Comparison of ENCODE assay signal across 12 cellular contexts in the genomic region with DNA sequence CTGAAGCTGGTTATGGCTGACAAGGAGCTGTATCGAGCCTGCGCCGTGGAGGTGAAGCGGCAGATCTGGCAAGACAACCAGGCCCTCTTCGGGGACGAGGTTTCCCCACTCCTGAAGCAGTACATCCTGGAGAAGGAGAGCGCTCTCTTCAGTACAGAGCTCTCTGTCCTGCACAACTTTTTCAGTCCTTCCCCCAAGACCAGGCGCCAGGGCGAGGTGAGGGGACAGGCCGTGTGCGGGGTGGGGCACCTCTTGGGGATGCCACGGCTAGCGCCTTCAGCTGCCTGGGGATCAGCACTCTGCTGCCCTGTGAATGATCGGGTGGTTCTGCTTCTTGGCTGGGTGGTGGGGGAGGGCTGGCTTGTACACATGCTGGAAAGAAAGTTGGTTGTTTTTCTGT. TPM values are rescaled to one million over a fixed set of nuclear protein-coding genes. Genes with fewer than 3 reads are reported as not detected.
DNase-seq lines count a peak whose midpoint lies in the region; ATAC-seq, FAIRE-seq and TF ChIP-seq lines count a peak whose summit lies in the region.
"Had no signal": no experiment of that assay in that cellular context is flagged by ENCODE, and none has a peak within 500 bp of the region (broad histone marks: within the 10 kb centered on the region; RNA-seq: fewer than 3 reads in every experiment).

No MANE protein-coding gene starts in this region.

- H3K79me2 ChIP-seq in GM23248 (ENCODE audit: insufficient read depth) = peaks cover 41% of the 10 kb centered on the region

- TF ChIP-seq POLR2A in A549 (IDR thresholded peaks at IDR 0.05; ENCODE audit: low read length) = no peak

- H3K9me2 ChIP-seq in GM23248 (ENCODE audit: insufficient read depth) = no peaks in the 10 kb centered on the region

- no peak overlapping the region for H3K9ac ChIP-seq in GM23248

- H3K27ac Mint-ChIP-seq in activated CD8-positive, alpha-beta T cell treated with anti-CD3 and anti-CD28 coated beads for 36 hours = no peak overlapping the region
- H3K27ac Mint-ChIP-seq in immature natural killer cell = peak overlapping the region in 2 of 6 donors; percentile 18 to 45

- H3K27ac ChIP-seq in A549 (no peak overlapping the region), GM23248 (no peak overlapping the region), caudate nucleus (ENCODE audit: low read depth, low read length) (no peak overlapping the region)

- H3K27me3 ChIP-seq in GM23248 (replicated peaks; ENCODE audit: insufficient read depth) = no peaks in the 10 kb centered on the region

- CTCF ChIA-PET in A549 (lab: Yijun Ruan, JAX) = interaction anchor here (1.0 to 17.1 kb wide), 7 partner anchors 9 to 45 kb away, joined by 3 to 236 read pairs (median 4); partner anchors contain the start of genes NRARP, TOR4A and TUBB4B
- CTCF ChIA-PET in activated CD8-positive, alpha-beta T cell treated with anti-CD3 and anti-CD28 coated beads for 36 hours (lab: Charles Lee) = interaction anchor here (1.0 to 1.5 kb wide), 6 partner anchors 16 to 210 kb away, joined by 3 to 13 read pairs (median 3); no protein-coding TSS in a partner anchor

- POLR2A ChIA-PET in A549 (lab: Yijun Ruan, JAX) = interaction anchor here (0.8 to 4.7 kb wide), 5 partner anchors 11 to 127 kb away, joined by 3 to 97 read pairs (median 3); partner anchors contain the start of gene TUBB4B
- POLR2A ChIA-PET in activated CD8-positive, alpha-beta T cell treated with anti-CD3 and anti-CD28 coated beads for 36 hours (lab: Charles Lee) = interaction anchor here (7.2 kb wide), 1 partner anchor 16 kb away, joined by 113 read pairs; the partner anchor contains the start of gene TUBB4B

- H3K9me3 ChIP-seq in A549 = no peaks in the 10 kb centered on the region
- no peaks in the 10 kb centered on the region for H3K9me3 ChIP-seq in GM23248 (ENCODE audit: low read depth)

- in situ Hi-C loops in GM23248 (cut with MboI) = no loop called here

- DNase-seq in A549 (ENCODE audit: low read depth in 1 of 2, low spot score in 1 of 2) = no peak
- no peak for DNase-seq in GM23248
- no peak for DNase-seq in activated CD8-positive, alpha-beta T cell treated with anti-CD3 and anti-CD28 coated beads for 36 hours
- DNase-seq in immature natural killer cell = no peak
- no peak for DNase-seq in cerebellar cortex (ENCODE audit: low spot score)
- no peak for DNase-seq in caudate nucleus (lab: John Stamatoyannopoulos, UW)
- DNase-seq in left colon = no peak
- no peak for DNase-seq in cerebellum (ENCODE audit: low spot score)
- DNase-seq: DMS79 treated with DMSO at 0.1 percent for 48 hours; stimulated activated CD4-positive, alpha-beta T cell treated with anti-CD3 and anti-CD28 coated beads, Interleukin-2, amount 100 ng/mL, for 24 hours had no signal

- TF ChIP-seq EP300 in A549 (IDR thresholded peaks at IDR 0.05) = no peak

- peaks cover 14% of the 10 kb centered on the region for H3K4me1 Mint-ChIP-seq in activated CD8-positive, alpha-beta T cell treated with anti-CD3 and anti-CD28 coated beads for 36 hours (ENCODE audit: low read depth)
- peaks cover 15 to 24% of the 10 kb centered on the region in 2 donors for H3K4me1 Mint-ChIP-seq in immature natural killer cell

- H2AFZ ChIP-seq in GM23248 = no peak overlapping the region

- H3K27me3 Mint-ChIP-seq in activated CD8-positive, alpha-beta T cell treated with anti-CD3 and anti-CD28 coated beads for 36 hours = no peaks in the 10 kb centered on the region
- H3K27me3 Mint-ChIP-seq in immature natural killer cell (ENCODE audit: low read depth in 3 of 3) = peaks cover 0 to 6% (median 4%) of the 10 kb centered on the region in 3 donors

- 88% methylated on average over 12 of the region's 14 CpGs for WGBS in A549 (ENCODE audit: missing lambda C conversion rate)
- WGBS in GM23248 (ENCODE audit: low coverage in 1 of 2, low lambda C conversion rate in 2 of 2, missing lambda C conversion rate in 2 of 2), 2 experiments = 92 to 93% methylated on average over 14 of the region's 14 CpGs

- H3K36me3 ChIP-seq in GM23248 (ENCODE audit: low read depth) = no peaks in the 10 kb centered on the region; the same call in 1 of the 2 replicates

- H3F3A ChIP-seq in GM23248 (ENCODE audit: insufficient read depth) = no peaks in the 10 kb centered on the region

- H3K4me3 ChIP-seq in A549 = no peak overlapping the region; the same call in 2 of the 3 replicates
- H3K4me3 ChIP-seq in GM23248 = peak overlapping the region; percentile 92

- no peak for ATAC-seq in A549
- ATAC-seq in activated CD8-positive, alpha-beta T cell treated with anti-CD3 and anti-CD28 coated beads for 36 hours = no peak
- no peak for ATAC-seq in left colon

- no peak for FAIRE-seq in A549 (lab: Jason Lieb, UNC)

- H3K4me1 ChIP-seq in A549 (peaks cover 20% of the 10 kb centered on the region), GM23248 (ENCODE audit: insufficient read depth) (0 out of 2 replicates have a peak, but pooled peaks cover 3% of the 10 kb centered on the region)

- H3K4me2 ChIP-seq in A549 (peak overlapping the region; percentile 100), GM23248 (ENCODE audit: unreplicated experiment) (peak overlapping the region; percentile 83)

- H3K36me3 Mint-ChIP-seq in activated CD8-positive, alpha-beta T cell treated with anti-CD3 and anti-CD28 coated beads for 36 hours (ENCODE audit: low read depth) = peaks cover 14% of the 10 kb centered on the region
- peaks cover 0 to 6% (median 0%) of the 10 kb centered on the region in 3 donors for H3K36me3 Mint-ChIP-seq in immature natural killer cell

- no peak for TF ChIP-seq RAD21 in A549 (conservative IDR thresholded peaks at IDR 0.05 in 1 of 2, IDR thresholded peaks at IDR 0.05 in 1 of 2)

- peak overlapping the region; percentile 83 for H3K4me3 Mint-ChIP-seq in activated CD8-positive, alpha-beta T cell treated with anti-CD3 and anti-CD28 coated beads for 36 hours
- peak overlapping the region; percentile 57 to 92 (median 83) for H3K4me3 Mint-ChIP-seq in immature natural killer cell

- H3K9me3 Mint-ChIP-seq in activated CD8-positive, alpha-beta T cell treated with anti-CD3 and anti-CD28 coated beads for 36 hours = no peaks in the 10 kb centered on the region
- H3K9me3 Mint-ChIP-seq in immature natural killer cell = peaks cover 0 to 2% (median 0%) of the 10 kb centered on the region in 6 donors

- intact Hi-C loops in activated CD8-positive, alpha-beta T cell treated with anti-CD3 and anti-CD28 coated beads for 36 hours (cut with micrococcal nuclease) = no loop called here
- intact Hi-C loops in left colon (cut with DNase I, micrococcal nuclease) = no loop called here

- no peaks in the 10 kb centered on the region for H4K20me1 ChIP-seq in GM23248 (ENCODE audit: insufficient read depth)

- no peak for TF ChIP-seq CTCF in A549 (IDR thresholded peaks at IDR 0.05)
- no peak for TF ChIP-seq CTCF in activated CD8-positive, alpha-beta T cell treated with anti-CD3 and anti-CD28 coated beads for 36 hours (IDR thresholded peaks at IDR 0.05)

RNA-seq across cellular contexts. Expression of gene NELFB, which starts 1.7 kb away (rescaled TPM):
- 31.8 and 33.8 TPM in 2 replicates for polyA plus RNA-seq in A549 (2011; rRNA removed)
- polyA plus RNA-seq in A549 (2012; cell fraction: cytosol; rRNA removed) = 81.9 and 98.3 TPM in 2 replicates
- polyA plus RNA-seq in A549 (2012; cell fraction: nucleus; rRNA removed) = 92.5 and 112 TPM in 2 replicates
- polyA plus RNA-seq in A549 (2017; fragmentation: RNase III; extraction: RNeasy Plus Mini Kit Qiagen cat#74134 plus additional on column Dnase treatment) = 44.4 to 46.3 TPM (median 45.3 TPM) in 3 replicates
- polyA minus RNA-seq in A549 (2011; rRNA and poly(A)+ RNA removed) = 23.6 and 32.9 TPM in 2 replicates
- total RNA-seq in GM23248 (2014; rRNA removed; shearing (Covaris generic)) = 65.0 and 69.6 TPM in 2 replicates
- polyA plus RNA-seq in GM23248 (2016; fragmentation: Nextera tagmentation; extraction: Ambion mirVana) = 34.4 and 38.5 TPM in 2 replicates
- total RNA-seq in activated CD8-positive, alpha-beta T cell treated with anti-CD3 and anti-CD28 coated beads for 36 hours = 10 to 100 TPM; 50.9 to 54.3 TPM
- 10 to 100 TPM; 25.0 to 36.8 (median 34.6) TPM for polyA plus RNA-seq in immature natural killer cell
- total RNA-seq in left colon = 10 to 100 TPM; 61.6 to 70.3 TPM
- 27.1 TPM for total RNA-seq in cerebellum

RNA-seq across cellular contexts. Expression of gene STPG3, which starts 5.8 kb away (rescaled TPM):
- polyA plus RNA-seq in A549 (2011; rRNA removed) (not detected in 2 replicates), A549 (2017; fragmentation: RNase III; extraction: RNeasy Plus Mini Kit Qiagen cat#74134 plus additional on column Dnase treatment) (not detected in 3 replicates), GM23248 (2016; fragmentation: Nextera tagmentation; extraction: Ambion mirVana) (not detected in 2 replicates), immature natural killer cell (not detected)
- not detected in 2 replicates for polyA plus RNA-seq in A549 (2012; cell fraction: cytosol; rRNA removed)
- not detected in 2 replicates for polyA plus RNA-seq in A549 (2012; cell fraction: nucleus; rRNA removed)
- polyA minus RNA-seq in A549 (2011; rRNA and poly(A)+ RNA removed) = not detected in 2 replicates
- not detected in 2 replicates for total RNA-seq in GM23248 (2014; rRNA removed; shearing (Covaris generic))
- total RNA-seq in activated CD8-positive, alpha-beta T cell treated with anti-CD3 and anti-CD28 coated beads for 36 hours = not detected
- total RNA-seq in left colon (not detected), cerebellum (not detected)
- total RNA-seq: myocyte, ureter had no signal

RNA-seq across cellular contexts. Expression of gene TUBB4B, which starts 15.8 kb away (rescaled TPM):
- polyA plus RNA-seq in A549 (2011; rRNA removed) (256 and 268 TPM in 2 replicates), A549 (2017; fragmentation: RNase III; extraction: RNeasy Plus Mini Kit Qiagen cat#74134 plus additional on column Dnase treatment) (646 to 795 TPM (median 671 TPM) in 3 replicates), GM23248 (2016; fragmentation: Nextera tagmentation; extraction: Ambion mirVana) (373 and 391 TPM in 2 replicates), immature natural killer cell (10 to 100 TPM; 60.8 to 98.2 (median 71.9) TPM)
- polyA plus RNA-seq in A549 (2012; cell fraction: cytosol; rRNA removed) = 1,090 and 1,227 TPM in 2 replicates
- 1,168 and 1,626 TPM in 2 replicates for polyA plus RNA-seq in A549 (2012; cell fraction: nucleus; rRNA removed)
- 286 and 296 TPM in 2 replicates for polyA minus RNA-seq in A549 (2011; rRNA and poly(A)+ RNA removed)
- total RNA-seq in GM23248 (2014; rRNA removed; shearing (Covaris generic)) = 148 and 159 TPM in 2 replicates
- total RNA-seq in activated CD8-positive, alpha-beta T cell treated with anti-CD3 and anti-CD28 coated beads for 36 hours = 100 to 1,000 TPM; 228 to 230 TPM
- total RNA-seq in left colon (100 to 1,000 TPM; 353 to 486 TPM), cerebellum (62.8 TPM)

RNA-seq across cellular contexts. Expression of gene TOR4A, which starts 20.7 kb away (rescaled TPM):
- 8.7 and 9.8 TPM in 2 replicates for polyA plus RNA-seq in A549 (2011; rRNA removed)
- 10.9 and 17.9 TPM in 2 replicates for polyA plus RNA-seq in A549 (2012; cell fraction: cytosol; rRNA removed)
- polyA plus RNA-seq in A549 (2012; cell fraction: nucleus; rRNA removed) = 23.3 and 38.1 TPM in 2 replicates
- polyA plus RNA-seq in A549 (2017; fragmentation: RNase III; extraction: RNeasy Plus Mini Kit Qiagen cat#74134 plus additional on column Dnase treatment) = 15.6 to 18.6 TPM (median 17.5 TPM) in 3 replicates
- 7.4 and 10.4 TPM in 2 replicates for polyA minus RNA-seq in A549 (2011; rRNA and poly(A)+ RNA removed)
- total RNA-seq in GM23248 (2014; rRNA removed; shearing (Covaris generic)) = 25.8 and 29.6 TPM in 2 replicates
- polyA plus RNA-seq in GM23248 (2016; fragmentation: Nextera tagmentation; extraction: Ambion mirVana) = 4.1 and 5.0 TPM in 2 replicates
- 1 to 10 TPM; 2.9 to 3.0 TPM for total RNA-seq in activated CD8-positive, alpha-beta T cell treated with anti-CD3 and anti-CD28 coated beads for 36 hours
- 10 to 100 TPM in 1 of 3 donors, 1 to 10 TPM in 2; 4.9 to 13.9 (median 7.2) TPM for polyA plus RNA-seq in immature natural killer cell
- 10 to 100 TPM; 59.3 to 60.8 TPM for total RNA-seq in left colon
- total RNA-seq in cerebellum = 0.91 TPM

RNA-seq across cellular contexts. Expression of gene SLC34A3, which starts 26.1 kb away (rescaled TPM):
- polyA plus RNA-seq in A549 (2011; rRNA removed) (not detected in 2 replicates), A549 (2017; fragmentation: RNase III; extraction: RNeasy Plus Mini Kit Qiagen cat#74134 plus additional on column Dnase treatment) (0.04 to 0.05 TPM (median 0.05 TPM) in 3 replicates), GM23248 (2016; fragmentation: Nextera tagmentation; extraction: Ambion mirVana) (not detected in 2 replicates), immature natural killer cell (not detected)
- 0.04 TPM in 2 replicates for polyA plus RNA-seq in A549 (2012; cell fraction: cytosol; rRNA removed)
- polyA plus RNA-seq in A549 (2012; cell fraction: nucleus; rRNA removed) = 0.18 and 0.20 TPM in 2 replicates
- polyA minus RNA-seq in A549 (2011; rRNA and poly(A)+ RNA removed) = not detected in 2 replicates
- not detected in 2 replicates for total RNA-seq in GM23248 (2014; rRNA removed; shearing (Covaris generic))
- total RNA-seq in activated CD8-positive, alpha-beta T cell treated with anti-CD3 and anti-CD28 coated beads for 36 hours = not detected
- total RNA-seq in left colon (not detected), cerebellum (not detected)
- total RNA-seq: ureter had no signal
